7 cellular contexts compared by ENCODE assay signal in the genomic region with DNA sequence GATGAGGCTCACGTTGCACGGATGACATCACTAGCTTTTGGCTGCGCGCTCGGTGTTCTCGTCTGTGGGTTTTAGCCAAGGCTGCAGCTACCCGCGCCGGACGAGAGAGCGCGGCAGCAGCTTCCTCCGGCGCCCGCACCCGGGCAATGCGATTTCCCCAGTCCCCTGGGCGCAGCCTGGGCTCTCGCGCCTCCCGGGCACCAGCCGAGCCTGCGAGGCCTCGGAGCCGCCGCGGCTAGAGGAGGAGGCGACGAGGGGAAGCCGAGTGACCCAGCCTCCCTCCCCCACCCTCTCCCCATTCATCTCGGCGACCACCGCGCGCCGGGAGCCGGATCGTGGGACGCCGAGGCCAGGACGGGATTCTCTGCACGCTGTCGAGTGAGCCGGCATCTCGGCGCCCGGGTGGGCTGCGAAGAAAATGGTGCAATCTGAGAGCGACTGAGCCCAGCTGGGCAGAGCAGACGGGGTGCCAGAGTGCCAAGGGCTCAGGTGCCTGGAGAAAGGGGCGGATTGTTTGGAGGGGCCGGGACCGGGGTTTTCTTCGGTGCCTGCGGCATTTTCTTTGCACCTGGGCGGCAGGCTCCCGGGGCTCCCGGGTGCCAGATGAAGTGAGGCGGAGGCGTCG. TPM values are rescaled to one million over a fixed set of nuclear protein-coding genes. Genes with fewer than 3 reads are reported as not detected.
DNase-seq lines count a peak whose midpoint lies in the region; ATAC-seq and TF ChIP-seq lines count a peak whose summit lies in the region.

No MANE protein-coding gene starts in this region.

- H3K27ac ChIP-seq in urinary bladder (ENCODE audit: low read depth): no peak overlapping the region

- ATAC-seq in activated T-cell treated with anti-CD3 and anti-CD28 coated beads, Interleukin-2, amount 50 U/mL, for 72 hours (replicated peaks in 1 of 2): peak; percentile 64 to 66
- ATAC-seq in natural killer cell treated with Interleukin-12 subunit alpha and Interleukin-12 subunit beta and Interleukin-15 and Interleukin-18, amount 100 ng/mL, for 72 hours: peak; percentile 65 to 71

- no peaks in the 10 kb centered on the region for H3K4me1 ChIP-seq in urinary bladder (ENCODE audit: insufficient read depth)

- peaks cover 44% of the 10 kb centered on the region for H3K27me3 Mint-ChIP-seq in activated T-cell treated with anti-CD3 and anti-CD28 coated beads, Interleukin-2, amount 50 U/mL, for 72 hours (ENCODE audit: low read depth)
- H3K27me3 Mint-ChIP-seq in natural killer cell treated with Interleukin-12 subunit alpha and Interleukin-12 subunit beta and Interleukin-15 and Interleukin-18, amount 100 ng/mL, for 72 hours: peaks cover 38 to 46% of the 10 kb centered on the region in 2 donors

- H3K4me1 Mint-ChIP-seq in activated T-cell treated with anti-CD3 and anti-CD28 coated beads, Interleukin-2, amount 50 U/mL, for 72 hours (ENCODE audit: low read depth): peaks cover 15% of the 10 kb centered on the region
- H3K4me1 Mint-ChIP-seq in natural killer cell treated with Interleukin-12 subunit alpha and Interleukin-12 subunit beta and Interleukin-15 and Interleukin-18, amount 100 ng/mL, for 72 hours (ENCODE audit: low read depth in 2 of 2): peaks cover 6 to 16% of the 10 kb centered on the region in 2 donors

- H3K36me3 Mint-ChIP-seq in activated T-cell treated with anti-CD3 and anti-CD28 coated beads, Interleukin-2, amount 50 U/mL, for 72 hours (ENCODE audit: insufficient read depth in 2 of 2): peaks cover 0 to 3% of the 10 kb centered on the region in 2 donors
- H3K36me3 Mint-ChIP-seq in natural killer cell treated with Interleukin-12 subunit alpha and Interleukin-12 subunit beta and Interleukin-15 and Interleukin-18, amount 100 ng/mL, for 72 hours: peaks cover 12% of the 10 kb centered on the region

- TF ChIP-seq CTCF in fibroblast of the aortic adventitia (IDR thresholded peaks at IDR 0.05; ENCODE audit: insufficient read depth, low read length): no peak

- H3K9me3 Mint-ChIP-seq in activated T-cell treated with anti-CD3 and anti-CD28 coated beads, Interleukin-2, amount 50 U/mL, for 72 hours: no peaks in the 10 kb centered on the region
- no peaks in the 10 kb centered on the region for H3K9me3 Mint-ChIP-seq in natural killer cell treated with Interleukin-12 subunit alpha and Interleukin-12 subunit beta and Interleukin-15 and Interleukin-18, amount 100 ng/mL, for 72 hours

- H3K4me3 Mint-ChIP-seq in activated T-cell treated with anti-CD3 and anti-CD28 coated beads, Interleukin-2, amount 50 U/mL, for 72 hours: peak overlapping the region; percentile 86 to 92
- peak overlapping the region; percentile 82 for H3K4me3 Mint-ChIP-seq in natural killer cell treated with Interleukin-12 subunit alpha and Interleukin-12 subunit beta and Interleukin-15 and Interleukin-18, amount 100 ng/mL, for 72 hours

- H3K27ac Mint-ChIP-seq in activated T-cell treated with anti-CD3 and anti-CD28 coated beads, Interleukin-2, amount 50 U/mL, for 72 hours: no peak overlapping the region
- H3K27ac Mint-ChIP-seq in natural killer cell treated with Interleukin-12 subunit alpha and Interleukin-12 subunit beta and Interleukin-15 and Interleukin-18, amount 100 ng/mL, for 72 hours: no peak overlapping the region

- peak overlapping the region; percentile 55 for H3K4me3 ChIP-seq in fibroblast of the aortic adventitia (ENCODE audit: low read depth, low read length)
- peak overlapping the region; percentile 50 for H3K4me3 ChIP-seq in urinary bladder (ENCODE audit: low read depth, low read length)

- DNase-seq in GM04503 (ENCODE audit: low read depth) (peak; percentile 9), NCI-H187 treated with DMSO at 0.1 percent for 48 hours (lab: John Stamatoyannopoulos, UW) (peak; percentile 88), fibroblast of the aortic adventitia (ENCODE audit: low read depth) (peak; percentile 72), superior temporal gyrus (ENCODE audit: extremely low spot score) (no peak)
- peak; percentile 53 for DNase-seq in activated T-cell treated with anti-CD3 and anti-CD28 coated beads, Interleukin-2, amount 50 U/mL, for 72 hours
- peak; percentile 72 for DNase-seq in natural killer cell treated with Interleukin-12 subunit alpha and Interleukin-12 subunit beta and Interleukin-15 and Interleukin-18, amount 100 ng/mL, for 72 hours (ENCODE audit: low spot score)

- under 1% methylated on average over 61 of the region's 61 CpGs for WGBS in urinary bladder

- no peaks in the 10 kb centered on the region for H3K36me3 ChIP-seq in urinary bladder (ENCODE audit: insufficient read depth)

RNA-seq across cellular contexts. Expression of a gene that starts 1.2 kb away (rescaled TPM):
- total RNA-seq in activated T-cell treated with anti-CD3 and anti-CD28 coated beads, Interleukin-2, amount 50 U/mL, for 72 hours: 1 to 10 TPM; 1.0 to 1.4 TPM
- total RNA-seq in fibroblast of the aortic adventitia (ENCODE audit: low replicate concordance) (0.09 TPM in 1 of 2 replicates, not detected in the other), urinary bladder (2.0 TPM)
- total RNA-seq in natural killer cell treated with Interleukin-12 subunit alpha and Interleukin-12 subunit beta and Interleukin-15 and Interleukin-18, amount 100 ng/mL, for 72 hours: 1 to 10 TPM; 8.2 to 9.0 TPM
- 0.57 TPM for polyA plus RNA-seq in urinary bladder

RNA-seq across cellular contexts. Expression of a gene that starts 57.9 kb away (rescaled TPM):
- 10 to 100 TPM; 87.6 to 96.0 TPM for total RNA-seq in activated T-cell treated with anti-CD3 and anti-CD28 coated beads, Interleukin-2, amount 50 U/mL, for 72 hours
- 32.4 and 118 TPM in 2 replicates for total RNA-seq in fibroblast of the aortic adventitia (ENCODE audit: low replicate concordance)
- total RNA-seq in natural killer cell treated with Interleukin-12 subunit alpha and Interleukin-12 subunit beta and Interleukin-15 and Interleukin-18, amount 100 ng/mL, for 72 hours: 10 to 100 TPM; 74.2 to 75.0 TPM
- 32.7 TPM for total RNA-seq in urinary bladder
- polyA plus RNA-seq in urinary bladder: 59.1 TPM
